In the genomic region with DNA sequence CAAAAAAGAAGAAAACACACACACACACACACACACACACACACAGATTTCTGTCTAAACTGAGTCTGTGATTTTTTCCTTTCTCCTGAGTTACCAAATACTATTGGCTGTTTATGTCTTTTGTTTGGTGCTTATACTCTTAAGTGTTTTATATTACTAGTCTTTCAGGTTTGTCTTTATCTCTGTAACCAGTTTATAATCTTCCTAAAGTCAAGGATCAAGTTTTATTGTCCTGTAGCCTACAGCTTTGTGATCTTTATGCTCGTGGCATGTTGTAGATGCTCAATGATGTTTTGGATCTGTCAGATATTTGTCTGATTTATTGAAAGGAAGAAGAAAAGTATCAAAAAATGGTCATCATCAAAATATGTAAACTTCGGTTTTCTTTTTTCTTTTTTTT, we compare ENCODE assay signal across 27 cellular contexts.
"Had no signal": no experiment of that assay in that cellular context is flagged by ENCODE, and none has a peak within 500 bp of the region (broad histone marks: within the 10 kb centered on the region; RNA-seq: fewer than 3 reads in every experiment).

No MANE protein-coding gene starts in this region.

- H3K9me3 ChIP-seq: Peyer's patch, SJSA1 had no signal

- ATAC-seq: activated T-cell treated with anti-CD3 and anti-CD28 coated beads, Interleukin-2, amount 50 U/mL, for 4 hours; K562 had no signal

- H3K27me3 ChIP-seq: brain microvascular endothelial cell, cardiac muscle cell, Peyer's patch, SJSA1 had no signal

- H3K27ac ChIP-seq: brain microvascular endothelial cell, cardiac muscle cell, Peyer's patch, SJSA1 had no signal

- H3K4me3 ChIP-seq: cardiac muscle cell, K562, Peyer's patch, SJSA1 had no signal

- H3K4me3 Mint-ChIP-seq: activated B cell treated with CpG ODN at 0.5 μM for 24 hours; activated CD4-positive, alpha-beta T cell treated with anti-CD3 and anti-CD28 coated beads, Interleukin-2, amount 10 ng/mL, durations not matched to agents 24 days and 14 days; activated naive CD4-positive, alpha-beta T cell treated with anti-CD3 and anti-CD28 coated beads for 36 hours; activated naive CD8-positive, alpha-beta T cell; activated T-cell treated with anti-CD3 and anti-CD28 coated beads, Interleukin-2, amount 50 U/mL, for 4 hours; T-helper 1 cell treated with Interleukin-12 subunit alpha and Interleukin-12 subunit beta and Interleukin-4 antibody, amounts not matched to agents 30 μg/mL and 1 μg/mL, for 36 hours had no signal

- DNase-seq: activated B cell treated with CpG ODN at 0.5 μM for 24 hours; activated CD4-positive, alpha-beta T cell treated with anti-CD3 and anti-CD28 coated beads for 1 hour; activated CD4-positive, alpha-beta T cell treated with anti-CD3 and anti-CD28 coated beads, Interleukin-2, amount 10 ng/mL, durations not matched to agents 24 days and 14 days; activated CD4-positive, alpha-beta T cell treated with anti-CD3 and anti-CD28 coated beads, Interleukin-2, amount 50 U/mL, for 48 hours; activated CD8-positive, alpha-beta memory T cell treated with anti-CD3 and anti-CD28 coated beads for 24 hours; activated gamma-delta T cell; activated naive CD4-positive, alpha-beta T cell treated with anti-CD3 and anti-CD28 coated beads for 36 hours; activated T-cell treated with anti-CD3 and anti-CD28 coated beads, Interleukin-2, amount 50 U/mL, for 4 hours; amygdala; brain microvascular endothelial cell; Karpas-422; NCI-H1048; NCI-H1694; NCI-H2029; NCI-H2107; NCI-H345; NCI-H510A; NCI-H526 treated with DMSO at 0.1 percent for 48 hours; NCI-H82; OCI-M1; Peyer's patch; SHP77 had no signal

- H3K9me3 Mint-ChIP-seq: activated B cell treated with CpG ODN at 0.5 μM for 24 hours; activated CD4-positive, alpha-beta T cell treated with anti-CD3 and anti-CD28 coated beads, Interleukin-2, amount 10 ng/mL, durations not matched to agents 24 days and 14 days; activated naive CD4-positive, alpha-beta T cell treated with anti-CD3 and anti-CD28 coated beads for 36 hours; activated T-cell treated with anti-CD3 and anti-CD28 coated beads, Interleukin-2, amount 50 U/mL, for 4 hours; T-helper 1 cell treated with Interleukin-12 subunit alpha and Interleukin-12 subunit beta and Interleukin-4 antibody, amounts not matched to agents 30 μg/mL and 1 μg/mL, for 36 hours had no signal

- H3K36me3 ChIP-seq: brain microvascular endothelial cell, cardiac muscle cell had no signal

- H3K27ac Mint-ChIP-seq: activated B cell treated with CpG ODN at 0.5 μM for 24 hours; activated CD4-positive, alpha-beta T cell treated with anti-CD3 and anti-CD28 coated beads, Interleukin-2, amount 10 ng/mL, durations not matched to agents 24 days and 14 days; activated naive CD4-positive, alpha-beta T cell treated with anti-CD3 and anti-CD28 coated beads for 36 hours; activated naive CD8-positive, alpha-beta T cell; T-helper 1 cell treated with Interleukin-12 subunit alpha and Interleukin-12 subunit beta and Interleukin-4 antibody, amounts not matched to agents 30 μg/mL and 1 μg/mL, for 36 hours had no signal
